ENCODE assay signal across 8 cellular contexts in genomic region chr16:29898786-29899515, GRCh38. TPM values are rescaled to one million over a fixed set of nuclear protein-coding genes. Genes with fewer than 3 reads are reported as not detected.
DNase-seq lines count a peak whose midpoint lies in the region; ATAC-seq and TF ChIP-seq lines count a peak whose summit lies in the region.

No MANE protein-coding gene starts in this region.

- peak overlapping the region; percentile 87 to 94 (median 92) for H3K4me3 Mint-ChIP-seq in brain

- H3K36me3 ChIP-seq in mucosa of stomach (ENCODE audit: control insufficient read depth, insufficient read depth, low read length) (no peaks in the 10 kb centered on the region), esophagus muscularis mucosa (no peaks in the 10 kb centered on the region)

- TF ChIP-seq CTCF in LNCaP clone FGC (IDR thresholded peaks at IDR 0.05; ENCODE audit: control insufficient read depth, extremely low read depth, insufficient read depth) (no peak), brain (conservative IDR thresholded peaks at IDR 0.05) (no peak), esophagus muscularis mucosa (IDR thresholded peaks at IDR 0.05) (no peak)

- under 1% methylated on average over 23 of the region's 25 CpGs for WGBS in esophagus muscularis mucosa

- H3K9ac ChIP-seq in mucosa of stomach (ENCODE audit: low read length): peak overlapping the region; percentile 64

- H3K4me1 Mint-ChIP-seq in brain: peaks cover 51% of the 10 kb centered on the region

- H3K27me3 Mint-ChIP-seq in brain: peaks cover 11% of the 10 kb centered on the region

- H3K4me1 ChIP-seq in mucosa of stomach (ENCODE audit: control insufficient read depth, insufficient read depth, low read length) (peaks cover 19% of the 10 kb centered on the region), esophagus muscularis mucosa (peaks cover 6 to 27% (median 18%) of the 10 kb centered on the region in 4 donors)

- peaks cover 17% of the 10 kb centered on the region for H3K36me3 Mint-ChIP-seq in brain

- intact Hi-C loops in esophagus muscularis mucosa (cut with DNase I): no loop called here

- ATAC-seq in HG02642 (IDR thresholded peaks at IDR 0.05; ENCODE audit: poor library complexity, unreplicated experiment) (no peak), GM21825 (IDR thresholded peaks at IDR 0.05; ENCODE audit: unreplicated experiment) (no peak), HG03108 (IDR thresholded peaks at IDR 0.05; ENCODE audit: unreplicated experiment) (no peak)

- no peak for TF ChIP-seq POLR2A in esophagus muscularis mucosa (IDR thresholded peaks at IDR 0.05; ENCODE audit: low read depth)

- peaks cover 0 to 7% (median 0%) of the 10 kb centered on the region in 5 experiments for H3K9me3 Mint-ChIP-seq in brain

- DNase-seq in DMS114 treated with DMSO at 0.1 percent for 48 hours (lab: John Stamatoyannopoulos, UW; ENCODE audit: unreplicated experiment) (peak; percentile 41), LNCaP clone FGC (ENCODE audit: low read depth) (peak; percentile 3), esophagus muscularis mucosa (ENCODE audit: extremely low spot score) (no peak)

- H3K27ac ChIP-seq in esophagus muscularis mucosa (replicated peaks in 1 of 4): no peak overlapping the region

- H3K9me3 ChIP-seq in mucosa of stomach (ENCODE audit: control insufficient read depth, low read length): no peaks in the 10 kb centered on the region
- no peaks in the 10 kb centered on the region for H3K9me3 ChIP-seq in esophagus muscularis mucosa

- H3K27me3 ChIP-seq in mucosa of stomach (ENCODE audit: control insufficient read depth, insufficient read depth, low read length): peaks cover 13% of the 10 kb centered on the region
- H3K27me3 ChIP-seq in esophagus muscularis mucosa: peaks cover 0 to 58% (median 22%) of the 10 kb centered on the region in 4 donors

- H3K27ac Mint-ChIP-seq in brain: peak overlapping the region; percentile 68 to 98 (median 89)

- H3K4me3 ChIP-seq in LNCaP clone FGC (ENCODE audit: low read depth, low read length) (peak overlapping the region; percentile 83), mucosa of stomach (ENCODE audit: low read length) (no peak overlapping the region), esophagus muscularis mucosa (peak overlapping the region in 1 of 4 donors; percentile 59)

- TF ChIP-seq EP300 in esophagus muscularis mucosa (IDR thresholded peaks at IDR 0.05): no peak

RNA-seq across cellular contexts. Expression of gene SEZ6L2, which starts 0.4 kb away (rescaled TPM):
- polyA plus RNA-seq in brain (ENCODE audit: insufficient read depth, low read depth, low replicate concordance): 187 TPM
- total RNA-seq in esophagus muscularis mucosa: 1 to 10 TPM in 2 of 4 donors, under 1 TPM in 2; 0.84 to 7.9 (median 1.0) TPM

RNA-seq across cellular contexts. Expression of gene ASPHD1, which starts 1.3 kb away (rescaled TPM):
- polyA plus RNA-seq in brain (ENCODE audit: insufficient read depth, low read depth, low replicate concordance): 115 TPM
- under 1 TPM in 1 of 4 donors, not detected in 3; 0.33 TPM for total RNA-seq in esophagus muscularis mucosa

RNA-seq across cellular contexts. Expression of gene KCTD13, which starts 27.1 kb away (rescaled TPM):
- polyA plus RNA-seq in brain (ENCODE audit: insufficient read depth, low read depth, low replicate concordance): 61.7 TPM
- 10 to 100 TPM; 14.4 to 25.7 (median 18.8) TPM for total RNA-seq in esophagus muscularis mucosa

RNA-seq across cellular contexts. Expression of gene CDIPT, which starts 35.9 kb away (rescaled TPM):
- polyA plus RNA-seq in brain (ENCODE audit: insufficient read depth, low read depth, low replicate concordance): 200 TPM
- 100 to 1,000 TPM; 105 to 178 (median 141) TPM for total RNA-seq in esophagus muscularis mucosa
